ENCODE assay signal across 24 cellular contexts in genomic region chr10:89785095-89785494, GRCh38.
DNase-seq lines count a peak whose midpoint lies in the region; ATAC-seq lines count a peak whose summit lies in the region.
"Had no signal": no experiment of that assay in that cellular context is flagged by ENCODE, and none has a peak within 500 bp of the region (broad histone marks: within the 10 kb centered on the region; RNA-seq: fewer than 3 reads in every experiment).

No MANE protein-coding gene starts in this region.

- ATAC-seq in HG02970 (IDR thresholded peaks at IDR 0.05; ENCODE audit: low FRiP score, unreplicated experiment) (no peak), GM21717 (IDR thresholded peaks at IDR 0.05; ENCODE audit: unreplicated experiment) (no peak)
- ATAC-seq: activated T-cell treated with anti-CD3 and anti-CD28 coated beads, Interleukin-2, amount 50 U/mL, for 72 hours; heart left ventricle; left colon; naive thymus-derived CD4-positive, alpha-beta T cell; stimulated activated naive CD8-positive, alpha-beta T cell treated with anti-CD3 and anti-CD28 coated beads, Interleukin-15, Interleukin-2, amounts not matched to agents 100 U/mL and 50 U/mL, for 24 hours had no signal

- DNase-seq in Daoy (ENCODE audit: low read depth), result peak; percentile 2
- peak; percentile 9 for DNase-seq in HT1080 (ENCODE audit: low read depth)
- peak; percentile 20 for DNase-seq in RPMI7951 (ENCODE audit: low read depth)
- peak; percentile 4 for DNase-seq in glomerular visceral epithelial cell (ENCODE audit: extremely low spot score)
- DNase-seq in NCI-H1105 (lab: John Stamatoyannopoulos, UW), result no peak
- DNase-seq in NCI-H2107 (lab: John Stamatoyannopoulos, UW), result no peak
- DNase-seq: activated B cell treated with CpG ODN at 0.5 μM for 24 hours; activated T-cell treated with anti-CD3 and anti-CD28 coated beads, Interleukin-2, amount 50 U/mL, for 72 hours; AML-193; aorta; CD8-positive, alpha-beta memory T cell; heart left ventricle; Kasumi-1; left colon; naive thymus-derived CD4-positive, alpha-beta T cell; NCI-H1105 treated with DMSO at 0.1 percent for 48 hours; NCI-H2029 treated with DMSO at 0.1 percent for 48 hours; NCI-H446 treated with DMSO at 0.1 percent for 48 hours; RPMI8226; stimulated activated CD4-positive, alpha-beta T cell treated with anti-CD3 and anti-CD28 coated beads, Interleukin-4, amount 100 ng/mL, for 24 hours; stimulated activated naive CD8-positive, alpha-beta T cell treated with anti-CD3 and anti-CD28 coated beads, Interleukin-15, Interleukin-2, amounts not matched to agents 100 U/mL and 50 U/mL, for 24 hours; tibial artery had no signal

Comparison
In these comparisons a context has a peak if more than half of its experiments do, and no peak if none do; other contexts are left out.
1. DNase-seq: peak in Daoy (single experiment), HT1080 (single experiment), RPMI7951 (single experiment) and glomerular visceral epithelial cell (single experiment); none in NCI-H1105 (single experiment) and NCI-H2107 (single experiment).